24 cellular contexts compared by ENCODE assay signal in genomic region chr10:3499120-3499519, GRCh38.
DNase-seq lines count a peak whose midpoint lies in the region; ATAC-seq and TF ChIP-seq lines count a peak whose summit lies in the region.
"Had no signal": no experiment of that assay in that cellular context is flagged by ENCODE, and none has a peak within 500 bp of the region (broad histone marks: within the 10 kb centered on the region; RNA-seq: fewer than 3 reads in every experiment).

No MANE protein-coding gene starts in this region.

- no peaks in the 10 kb centered on the region for H3K27me3 ChIP-seq in GM23338 (ENCODE audit: insufficient read depth)
- no peaks in the 10 kb centered on the region for H3K27me3 ChIP-seq in tibial artery
- no peaks in the 10 kb centered on the region for H3K27me3 ChIP-seq in testis
- H3K27me3 ChIP-seq: neural progenitor cell, SJCRH30 had no signal

- no peaks in the 10 kb centered on the region for H3K79me2 ChIP-seq in GM23338 (replicated peaks; ENCODE audit: insufficient read depth)

- no peak overlapping the region for H3K4me3 Mint-ChIP-seq in GM23338
- H3K4me3 Mint-ChIP-seq: activated naive CD8-positive, alpha-beta T cell treated with anti-CD3 and anti-CD28 coated beads, Interleukin-2, amount 10 ng/mL, durations not matched to agents 7 days and 5 days; B cell; IgD-negative memory B cell; neural progenitor cell had no signal

- no peaks in the 10 kb centered on the region for H3K36me3 Mint-ChIP-seq in GM23338 (ENCODE audit: low read depth)
- H3K36me3 Mint-ChIP-seq: activated naive CD8-positive, alpha-beta T cell treated with anti-CD3 and anti-CD28 coated beads, Interleukin-2, amount 10 ng/mL, durations not matched to agents 7 days and 5 days; IgD-negative memory B cell had no signal

- DNase-seq in GM23338 (ENCODE audit: low spot score) (peak; percentile 17), astrocyte of the spinal cord (ENCODE audit: low read depth, low spot score) (peak; percentile 43), kidney tubule cell (ENCODE audit: low spot score) (peak; percentile 32), tibial artery (no peak), testis (no peak)
- DNase-seq: activated CD8-positive, alpha-beta memory T cell treated with anti-CD3 and anti-CD28 coated beads for 24 hours; activated naive CD8-positive, alpha-beta T cell treated with anti-CD3 and anti-CD28 coated beads, Interleukin-2, amount 10 ng/mL, durations not matched to agents 7 days and 5 days; central memory CD4-positive, alpha-beta T cell; COR-L47; effector CD8-positive, alpha-beta T cell; kidney; NCI-H1048; NCI-H2107; NCI-H524; SJCRH30; stimulated activated naive CD4-positive, alpha-beta T cell treated with Interleukin-2 at 50 U/mL for 16 hours; T-helper 2 cell had no signal

- in situ Hi-C loops in astrocyte of the spinal cord (cut with HindIII; ENCODE audit: low sequenced_read_pairs): no loop called here

- H3K4me3 ChIP-seq in GM23338: no peak overlapping the region
- no peak overlapping the region for H3K4me3 ChIP-seq in astrocyte of the spinal cord (ENCODE audit: low read depth, low read length)
- no peak overlapping the region for H3K4me3 ChIP-seq in tibial artery
- no peak overlapping the region for H3K4me3 ChIP-seq in testis
- H3K4me3 ChIP-seq: HAP-1, neural progenitor cell, SJCRH30 had no signal

- WGBS in testis, 2 donors: 70 to 85% methylated on average over 4 of the region's 4 CpGs

- ATAC-seq in GM23338: no peak
- no peak for ATAC-seq in GM18498 (IDR thresholded peaks at IDR 0.05; ENCODE audit: unreplicated experiment)
- no peak for ATAC-seq in GM18861 (IDR thresholded peaks at IDR 0.05; ENCODE audit: unreplicated experiment)
- ATAC-seq: activated CD4-positive, CD25-positive, alpha-beta regulatory T cell treated with anti-CD3 and anti-CD28 coated beads, Interleukin-2, amount 50 U/mL, for 24 hours had no signal

- TF ChIP-seq POLR2A in testis (IDR thresholded peaks at IDR 0.05): no peak

- H3K4me1 ChIP-seq in GM23338 (ENCODE audit: insufficient read depth): peaks cover 43% of the 10 kb centered on the region
- peaks cover 0 to 36% (median 16%) of the 10 kb centered on the region in 4 donors for H3K4me1 ChIP-seq in tibial artery
- peaks cover 3% of the 10 kb centered on the region for H3K4me1 ChIP-seq in testis
- H3K4me1 ChIP-seq: HAP-1, SJCRH30 had no signal

- no peaks in the 10 kb centered on the region for H3K9me2 ChIP-seq in GM23338 (ENCODE audit: insufficient read depth)

- no peak overlapping the region for H3K4me2 ChIP-seq in GM23338
- H3K4me2 ChIP-seq: neural progenitor cell had no signal

- no peaks in the 10 kb centered on the region for H3K9me3 ChIP-seq in tibial artery
- no peaks in the 10 kb centered on the region for H3K9me3 ChIP-seq in testis
- H3K9me3 ChIP-seq: HAP-1, SJCRH30 had no signal

- H3K4me1 Mint-ChIP-seq in GM23338: peaks cover 42% of the 10 kb centered on the region
- H3K4me1 Mint-ChIP-seq: activated naive CD8-positive, alpha-beta T cell treated with anti-CD3 and anti-CD28 coated beads, Interleukin-2, amount 10 ng/mL, durations not matched to agents 7 days and 5 days; B cell; IgD-negative memory B cell had no signal

- intact Hi-C loops in tibial artery (cut with DNase I; ENCODE audit: low total_unique reads): no loop called here
- intact Hi-C loops in testis (cut with DNase I; ENCODE audit: low total_unique reads): no loop called here

- no peak overlapping the region for H3K27ac Mint-ChIP-seq in GM23338
- H3K27ac Mint-ChIP-seq: activated naive CD8-positive, alpha-beta T cell treated with anti-CD3 and anti-CD28 coated beads, Interleukin-2, amount 10 ng/mL, durations not matched to agents 7 days and 5 days; B cell; IgD-negative memory B cell; neural progenitor cell had no signal

- H3K36me3 ChIP-seq in GM23338 (ENCODE audit: insufficient read depth) (no peaks in the 10 kb centered on the region), tibial artery (no peaks in the 10 kb centered on the region), testis (ENCODE audit: low read depth, missing control alignments) (no peaks in the 10 kb centered on the region)
- H3K36me3 ChIP-seq: HAP-1, neural progenitor cell, SJCRH30 had no signal

- H3K27ac ChIP-seq in GM23338 (ENCODE audit: low read depth) (no peak overlapping the region), tibial artery (peak overlapping the region; percentile 46 to 50), testis (no peak overlapping the region)
- H3K27ac ChIP-seq: neural progenitor cell, SJCRH30 had no signal

- peaks cover 3% of the 10 kb centered on the region for H3K27me3 Mint-ChIP-seq in GM23338 (ENCODE audit: insufficient read depth, low read depth, poor library complexity)

- no peak for TF ChIP-seq CTCF in GM23338 (conservative IDR thresholded peaks at IDR 0.05; ENCODE audit: low read depth in 2 of 2)
- TF ChIP-seq CTCF in astrocyte of the spinal cord (IDR thresholded peaks at IDR 0.05; ENCODE audit: low read depth, low read length): no peak
- TF ChIP-seq CTCF in tibial artery (IDR thresholded peaks at IDR 0.05): no peak
- TF ChIP-seq CTCF in testis (IDR thresholded peaks at IDR 0.05): no peak

- H2AFZ ChIP-seq in GM23338: no peak overlapping the region
- H2AFZ ChIP-seq: neural progenitor cell had no signal

- no peaks in the 10 kb centered on the region for H3F3A ChIP-seq in GM23338 (replicated peaks; ENCODE audit: low read depth)

- no peaks in the 10 kb centered on the region for H4K20me1 ChIP-seq in GM23338 (replicated peaks; ENCODE audit: insufficient read depth)

- no peaks in the 10 kb centered on the region for H3K9me3 Mint-ChIP-seq in GM23338
- H3K9me3 Mint-ChIP-seq: activated naive CD8-positive, alpha-beta T cell treated with anti-CD3 and anti-CD28 coated beads, Interleukin-2, amount 10 ng/mL, durations not matched to agents 7 days and 5 days; IgD-negative memory B cell; neural progenitor cell had no signal

TF ChIP-seq in GM23338, 12 proteins besides CTCF, POLR2A, EP300 and RAD21:
- no peak for TF ChIP-seq JUNB (IDR thresholded peaks at IDR 0.05; ENCODE audit: unreplicated experiment)
- no peak for TF ChIP-seq ZNF114 (CRISPR knock-in tag; IDR thresholded peaks at IDR 0.05)
- no peak for TF ChIP-seq EZH2phosphoT487 (IDR thresholded peaks at IDR 0.05; ENCODE audit: unreplicated experiment)
- TF ChIP-seq REST (IDR thresholded peaks at IDR 0.05; ENCODE audit: unreplicated experiment): no peak
- no peak for TF ChIP-seq CREB1 (CRISPR knock-in tag; IDR thresholded peaks at IDR 0.05; ENCODE audit: low read depth)
- no peak for TF ChIP-seq ZNF331 (CRISPR knock-in tag; IDR thresholded peaks at IDR 0.05; ENCODE audit: low read depth)
- TF ChIP-seq POLR2AphosphoS5 (IDR thresholded peaks at IDR 0.05; ENCODE audit: low read depth): no peak
- no peak for TF ChIP-seq NANOG (IDR thresholded peaks at IDR 0.05; ENCODE audit: borderline replicate concordance)

Comparison
In these comparisons a context has a peak if more than half of its experiments do, and no peak if none do; other contexts are left out.
1. DNase-seq: peak in GM23338 (single experiment), astrocyte of the spinal cord (single experiment) and kidney tubule cell (single experiment); none in tibial artery (0 of 2) and testis (single experiment).
2. H3K27ac ChIP-seq: peak in tibial artery (2 of 2); none in GM23338 (single experiment) and testis (0 of 2).